ENCODE assay signal across 26 cellular contexts in genomic region chr7:124718032-124718766, GRCh38. TPM values are rescaled to one million over a fixed set of nuclear protein-coding genes. Genes with fewer than 3 reads are reported as not detected.
DNase-seq lines count a peak whose midpoint lies in the region; ATAC-seq and TF ChIP-seq lines count a peak whose summit lies in the region.
"Had no signal": no experiment of that assay in that cellular context is flagged by ENCODE, and none has a peak within 500 bp of the region (broad histone marks: within the 10 kb centered on the region; RNA-seq: fewer than 3 reads in every experiment).

No MANE protein-coding gene starts in this region.

- 93% methylated on average over 3 of the region's 4 CpGs for WGBS in mesenchymal stem cell

- H3K9me3 ChIP-seq in mesenchymal stem cell (ENCODE audit: control insufficient read depth, low read length) (peaks cover 6% of the 10 kb centered on the region), WERI-Rb-1 (ENCODE audit: severe bottlenecking) (no peaks in the 10 kb centered on the region)
- H3K9me3 ChIP-seq: transverse colon had no signal

- H2BK5ac ChIP-seq in mesenchymal stem cell (ENCODE audit: low read depth, low read length, poor library complexity, severe bottlenecking): no peak overlapping the region

- TF ChIP-seq CTCF in GM23338 (conservative IDR thresholded peaks at IDR 0.05; ENCODE audit: low read depth in 2 of 2): no peak
- TF ChIP-seq CTCF in choroid plexus epithelial cell (conservative IDR thresholded peaks at IDR 0.05; ENCODE audit: low read depth, low read length): no peak
- no peak for TF ChIP-seq CTCF in WERI-Rb-1 (IDR thresholded peaks at IDR 0.05; ENCODE audit: low read depth, low read length)
- no peak for TF ChIP-seq CTCF in progenitor cell of endocrine pancreas (IDR thresholded peaks at IDR 0.05; ENCODE audit: unreplicated experiment)

- no peak overlapping the region for H3K9ac ChIP-seq in mesenchymal stem cell (ENCODE audit: low read length)
- H3K9ac ChIP-seq: parathyroid adenoma had no signal

- no peak overlapping the region for H2BK15ac ChIP-seq in mesenchymal stem cell (ENCODE audit: low read depth, poor library complexity, severe bottlenecking)

- no peaks in the 10 kb centered on the region for H4K20me1 ChIP-seq in GM23338 (replicated peaks; ENCODE audit: insufficient read depth)

- H3K36me3 Mint-ChIP-seq in GM23338 (ENCODE audit: low read depth) (0 out of 3 replicates have a peak, but pooled peaks cover 3% of the 10 kb centered on the region), progenitor cell of endocrine pancreas (ENCODE audit: insufficient read depth) (no peaks in the 10 kb centered on the region)
- H3K36me3 Mint-ChIP-seq: activated naive CD4-positive, alpha-beta T cell treated with anti-CD3 and anti-CD28 coated beads, Interleukin-2, amount 10 ng/mL, durations not matched to agents 7 days and 5 days; mesothelial cell of epicardium; natural killer cell treated with Interleukin-12 subunit alpha and Interleukin-12 subunit beta and Interleukin-15 and Interleukin-18, amount 100 ng/mL, for 72 hours had no signal

- no peaks in the 10 kb centered on the region for H3K79me1 ChIP-seq in mesenchymal stem cell (replicated peaks; ENCODE audit: low read length, poor library complexity, severe bottlenecking)

- H2AK5ac ChIP-seq in mesenchymal stem cell (ENCODE audit: low read length, severe bottlenecking): no peak overlapping the region

- no peaks in the 10 kb centered on the region for H3K27me3 Mint-ChIP-seq in GM23338 (ENCODE audit: insufficient read depth, low read depth, poor library complexity)
- H3K27me3 Mint-ChIP-seq in progenitor cell of endocrine pancreas: no peaks in the 10 kb centered on the region
- H3K27me3 Mint-ChIP-seq: activated B cell treated with CpG ODN at 0.5 μM for 24 hours; activated CD4-positive, alpha-beta memory T cell treated with anti-CD3 and anti-CD28 coated beads, Interleukin-2, amount 10 ng/mL, durations not matched to agents 7 days and 5 days; activated naive CD4-positive, alpha-beta T cell treated with anti-CD3 and anti-CD28 coated beads, Interleukin-2, amount 10 ng/mL, durations not matched to agents 7 days and 5 days; natural killer cell treated with Interleukin-12 subunit alpha and Interleukin-12 subunit beta and Interleukin-15 and Interleukin-18, amount 100 ng/mL, for 72 hours; T-helper 17 cell had no signal

- H3K23ac ChIP-seq in mesenchymal stem cell (ENCODE audit: low read length in 2 of 2): no peak overlapping the region

- H2BK12ac ChIP-seq in mesenchymal stem cell (ENCODE audit: low read length in 2 of 2): no peak overlapping the region

- H3K27ac Mint-ChIP-seq in GM23338 (no peak overlapping the region), progenitor cell of endocrine pancreas (no peak overlapping the region)
- H3K27ac Mint-ChIP-seq: activated B cell treated with CpG ODN at 0.5 μM for 24 hours; activated CD4-positive, alpha-beta memory T cell treated with anti-CD3 and anti-CD28 coated beads, Interleukin-2, amount 10 ng/mL, durations not matched to agents 7 days and 5 days; activated naive CD4-positive, alpha-beta T cell treated with anti-CD3 and anti-CD28 coated beads, Interleukin-2, amount 10 ng/mL, durations not matched to agents 7 days and 5 days; mesothelial cell of epicardium; natural killer cell treated with Interleukin-12 subunit alpha and Interleukin-12 subunit beta and Interleukin-15 and Interleukin-18, amount 100 ng/mL, for 72 hours; T-helper 17 cell had no signal

- H3K9me2 ChIP-seq in GM23338 (ENCODE audit: insufficient read depth): no peaks in the 10 kb centered on the region

- H3K18ac ChIP-seq in mesenchymal stem cell (ENCODE audit: low read depth in 1 of 2, low read length in 2 of 2): no peak overlapping the region

- H3K4ac ChIP-seq in mesenchymal stem cell (ENCODE audit: low read depth in 1 of 2, low read length in 2 of 2): no peak overlapping the region

- H3K27me3 ChIP-seq in GM23338 (ENCODE audit: insufficient read depth) (no peaks in the 10 kb centered on the region), mesenchymal stem cell (ENCODE audit: control insufficient read depth in 1 of 2, insufficient read depth in 1 of 2, low read length in 2 of 2) (no peaks in the 10 kb centered on the region), WERI-Rb-1 (ENCODE audit: insufficient read depth, low read depth, severe bottlenecking) (no peaks in the 10 kb centered on the region)
- H3K27me3 ChIP-seq: transverse colon had no signal

- H3K4me3 Mint-ChIP-seq in GM23338 (no peak overlapping the region), progenitor cell of endocrine pancreas (ENCODE audit: low read depth) (no peak overlapping the region)
- H3K4me3 Mint-ChIP-seq: activated B cell treated with CpG ODN at 0.5 μM for 24 hours; activated CD4-positive, alpha-beta memory T cell treated with anti-CD3 and anti-CD28 coated beads, Interleukin-2, amount 10 ng/mL, durations not matched to agents 7 days and 5 days; activated naive CD4-positive, alpha-beta T cell treated with anti-CD3 and anti-CD28 coated beads, Interleukin-2, amount 10 ng/mL, durations not matched to agents 7 days and 5 days; mesothelial cell of epicardium; natural killer cell treated with Interleukin-12 subunit alpha and Interleukin-12 subunit beta and Interleukin-15 and Interleukin-18, amount 100 ng/mL, for 72 hours; T-helper 17 cell had no signal

- no peaks in the 10 kb centered on the region for H3F3A ChIP-seq in GM23338 (replicated peaks; ENCODE audit: low read depth)

- no peaks in the 10 kb centered on the region for H3K36me3 ChIP-seq in GM23338 (ENCODE audit: insufficient read depth)
- H3K36me3 ChIP-seq in mesenchymal stem cell (ENCODE audit: control insufficient read depth in 1 of 2, insufficient read depth in 2 of 2, low read depth in 1 of 2, low read length in 2 of 2): no peaks in the 10 kb centered on the region
- H3K36me3 ChIP-seq in WERI-Rb-1: no peaks in the 10 kb centered on the region
- H3K36me3 ChIP-seq: transverse colon had no signal

- H2AFZ ChIP-seq in GM23338 (no peak overlapping the region), mesenchymal stem cell (ENCODE audit: low read depth, low read length) (no peak overlapping the region)
- H2AFZ ChIP-seq: parathyroid adenoma had no signal

- no peak overlapping the region for H4K8ac ChIP-seq in mesenchymal stem cell (ENCODE audit: low read length)

- H3K27ac ChIP-seq in GM23338 (ENCODE audit: low read depth) (no peak overlapping the region), mesenchymal stem cell (ENCODE audit: low read length, poor library complexity, severe bottlenecking) (no peak overlapping the region), WERI-Rb-1 (no peak overlapping the region)
- H3K27ac ChIP-seq: parathyroid adenoma, transverse colon had no signal

- no peak overlapping the region for H3K4me2 ChIP-seq in GM23338
- H3K4me2 ChIP-seq in mesenchymal stem cell (ENCODE audit: low read length, poor library complexity, severe bottlenecking): no peak overlapping the region

- H3K4me1 ChIP-seq in GM23338 (ENCODE audit: insufficient read depth) (peaks cover 14% of the 10 kb centered on the region), mesenchymal stem cell (ENCODE audit: control insufficient read depth, insufficient read depth, low read depth, low read length) (no peaks in the 10 kb centered on the region)
- H3K4me1 ChIP-seq: parathyroid adenoma had no signal

- H3K79me2 ChIP-seq in GM23338 (replicated peaks; ENCODE audit: insufficient read depth): no peaks in the 10 kb centered on the region
- H3K79me2 ChIP-seq: parathyroid adenoma had no signal

- no peak overlapping the region for H2BK120ac ChIP-seq in mesenchymal stem cell (ENCODE audit: low read depth, low read length)

- DNase-seq in GM23338 (ENCODE audit: low spot score) (peak; percentile 19), NCI-H460 (ENCODE audit: extremely low read depth, low read depth) (peak; percentile 6), choroid plexus epithelial cell (ENCODE audit: low read depth) (peak; percentile 78), mesenchymal stem cell (peak; percentile 40), WERI-Rb-1 (no peak), progenitor cell of endocrine pancreas (ENCODE audit: low spot score, unreplicated experiment) (no peak), hypothalamus (lab: John Stamatoyannopoulos, UW) (no peak)
- DNase-seq: activated B cell treated with CpG ODN at 0.5 μM for 24 hours; activated CD4-positive, alpha-beta memory T cell treated with anti-CD3 and anti-CD28 coated beads, Interleukin-2, amount 10 ng/mL, durations not matched to agents 7 days and 5 days; activated naive CD4-positive, alpha-beta T cell treated with anti-CD3 and anti-CD28 coated beads, Interleukin-2, amount 10 ng/mL, durations not matched to agents 7 days and 5 days; activated T-cell treated with anti-CD3 and anti-CD28 coated beads, Interleukin-2, amount 50 U/mL, for 1 hour; AML-193; aorta; GOT3; NCI-H1930; NCI-H510A treated with DMSO at 0.1 percent for 48 hours; SHP77; stimulated activated CD4-positive, alpha-beta T cell treated with anti-CD3 and anti-CD28 coated beads, Interleukin-2, amount 100 ng/mL, for 24 hours; stimulated activated naive CD4-positive, alpha-beta T cell treated with Interleukin-2 at 50 U/mL for 16 hours; T-helper 17 cell; transverse colon had no signal

- H3K4me3 ChIP-seq in GM23338: no peak overlapping the region
- H3K4me3 ChIP-seq in choroid plexus epithelial cell (ENCODE audit: low read depth, low read length): no peak overlapping the region
- H3K4me3 ChIP-seq in mesenchymal stem cell (ENCODE audit: insufficient read depth in 1 of 2, low read depth in 1 of 2, low read length in 2 of 2): no peak overlapping the region
- no peak overlapping the region for H3K4me3 ChIP-seq in WERI-Rb-1 (ENCODE audit: low read depth, low read length)
- H3K4me3 ChIP-seq: transverse colon had no signal

- ATAC-seq in GM23338 (no peak), HG03442 (IDR thresholded peaks at IDR 0.05; ENCODE audit: unreplicated experiment) (no peak)
- ATAC-seq: natural killer cell treated with Interleukin-12 subunit alpha and Interleukin-12 subunit beta and Interleukin-15 and Interleukin-18, amount 100 ng/mL, for 72 hours; T-helper 17 cell had no signal

- H3K4me1 Mint-ChIP-seq in GM23338 (peaks cover 10% of the 10 kb centered on the region), progenitor cell of endocrine pancreas (ENCODE audit: low read depth) (peaks cover 1% of the 10 kb centered on the region)
- H3K4me1 Mint-ChIP-seq: activated B cell treated with CpG ODN at 0.5 μM for 24 hours; activated CD4-positive, alpha-beta memory T cell treated with anti-CD3 and anti-CD28 coated beads, Interleukin-2, amount 10 ng/mL, durations not matched to agents 7 days and 5 days; activated naive CD4-positive, alpha-beta T cell treated with anti-CD3 and anti-CD28 coated beads, Interleukin-2, amount 10 ng/mL, durations not matched to agents 7 days and 5 days; mesothelial cell of epicardium; T-helper 17 cell had no signal

- no peaks in the 10 kb centered on the region for H3K9me3 Mint-ChIP-seq in GM23338
- peaks cover 7% of the 10 kb centered on the region for H3K9me3 Mint-ChIP-seq in progenitor cell of endocrine pancreas (ENCODE audit: low read depth)
- H3K9me3 Mint-ChIP-seq: activated CD4-positive, alpha-beta memory T cell treated with anti-CD3 and anti-CD28 coated beads, Interleukin-2, amount 10 ng/mL, durations not matched to agents 7 days and 5 days had no signal

- no peak overlapping the region for H4K91ac ChIP-seq in mesenchymal stem cell (ENCODE audit: low read length)

- H3K14ac ChIP-seq in mesenchymal stem cell (ENCODE audit: low read length in 2 of 2): no peak overlapping the region

RNA-seq across cellular contexts. Expression of gene GPR37, which starts 47.4 kb away (rescaled TPM):
- total RNA-seq in GM23338 (2014; rRNA removed; shearing (Covaris generic)): 6.8 and 8.5 TPM in 2 replicates
- polyA plus RNA-seq in GM23338 (2016; fragmentation: Nextera tagmentation; extraction: Ambion mirVana): 3.7 and 3.9 TPM in 2 replicates
- 3.8 and 4.4 TPM in 2 replicates for total RNA-seq in NCI-H460 (2014; rRNA removed; shearing (Covaris generic))
- 5.5 and 6.0 TPM in 2 replicates for polyA plus RNA-seq in NCI-H460 (2014; cell fraction: nucleus; rRNA removed)
- 34.8 TPM for polyA plus RNA-seq in mesenchymal stem cell (2013, experiment 1 of 2)
- polyA plus RNA-seq in mesenchymal stem cell (2013, experiment 2 of 2): 36.3 TPM
- total RNA-seq in progenitor cell of endocrine pancreas: 6.6 and 7.2 TPM in 2 replicates
- total RNA-seq: activated B cell treated with CpG ODN at 0.5 μM for 24 hours; activated CD4-positive, alpha-beta memory T cell treated with anti-CD3 and anti-CD28 coated beads, Interleukin-2, amount 10 ng/mL, durations not matched to agents 7 days and 5 days; G401; natural killer cell treated with Interleukin-12 subunit alpha and Interleukin-12 subunit beta and Interleukin-15 and Interleukin-18, amount 100 ng/mL, for 72 hours; T-helper 17 cell had no signal

Comparison
In these comparisons a context has a peak if more than half of its experiments do, and no peak if none do; other contexts are left out.
1. DNase-seq: peak in GM23338 (single experiment), NCI-H460 (single experiment), choroid plexus epithelial cell (single experiment) and mesenchymal stem cell (single experiment); none in WERI-Rb-1 (single experiment), progenitor cell of endocrine pancreas (single experiment) and hypothalamus (0 of 51).